Comparison of ENCODE assay signal across 8 cellular contexts in genomic region chr10:70232155-70232858, GRCh38. TPM values are rescaled to one million over a fixed set of nuclear protein-coding genes. Genes with fewer than 3 reads are reported as not detected.
DNase-seq lines count a peak whose midpoint lies in the region; ATAC-seq, FAIRE-seq and TF ChIP-seq lines count a peak whose summit lies in the region.

No MANE protein-coding gene starts in this region.

- in situ Hi-C loops in Panc1 (cut with HindIII; ENCODE audit: low pct_unique_long_range_greater_than_20kb, low sequenced_read_pairs), result no loop called here

- no peak; the same call in 1 of the 2 replicates for ATAC-seq in Panc1
- ATAC-seq in heart left ventricle, result peak in 2 of 4 donors; percentile 12 to 13
- no peak for ATAC-seq in HG02870 (IDR thresholded peaks at IDR 0.05; ENCODE audit: unreplicated experiment)

- H3K4me3 ChIP-seq in Panc1 (ENCODE audit: low read depth in 2 of 2, low read length in 2 of 2) (peak overlapping the region; percentile 90 to 98), heart left ventricle (peak overlapping the region; percentile 65 to 94 (median 83))

- peaks cover 12% of the 10 kb centered on the region; the same call in 1 of the 2 replicates for H3K36me3 ChIP-seq in Panc1 (ENCODE audit: control insufficient read depth, insufficient read depth, low read length)
- peaks cover 0 to 25% (median 12%) of the 10 kb centered on the region in 9 donors for H3K36me3 ChIP-seq in heart left ventricle

- POLR2A ChIA-PET in Panc1 (lab: Charles Lee), result interaction anchor here (0.6 to 0.7 kb wide), 2 partner anchors 128 to 775 kb away, joined by 3 to 4 read pairs; no protein-coding TSS in a partner anchor

- H3K4me1 ChIP-seq in Panc1 (ENCODE audit: control insufficient read depth, insufficient read depth, low read length) (peaks cover 12% of the 10 kb centered on the region), heart left ventricle (peaks cover 0 to 51% (median 22%) of the 10 kb centered on the region in 12 donors)

- no TSS peak for BruUV-seq in Panc1 (replicated peaks; lab: Mats Ljungman, UMichigan)

- 10 to 22% (median 13%) methylated on average over 23 to 39 of the region's 39 CpGs for WGBS in heart left ventricle, 4 donors

- intact Hi-C loops in Panc1 (cut with micrococcal nuclease; ENCODE audit: unreplicated experiment), result no loop called here
- intact Hi-C loops in heart left ventricle (cut with DNase I), result loop anchor here in 2 of 10 donors (2.0 to 5.0 kb wide), 2 partner anchors 64 to 130 kb away; no protein-coding TSS in a partner anchor

- H3K36me3 Mint-ChIP-seq in activated naive CD8-positive, alpha-beta T cell treated with anti-CD3 and anti-CD28 coated beads for 36 hours, result peaks cover 28% of the 10 kb centered on the region

- H3K27me3 Mint-ChIP-seq in activated naive CD8-positive, alpha-beta T cell treated with anti-CD3 and anti-CD28 coated beads for 36 hours, result no peaks in the 10 kb centered on the region

- H3K4me3 Mint-ChIP-seq in activated naive CD8-positive, alpha-beta T cell treated with anti-CD3 and anti-CD28 coated beads for 36 hours, result peak overlapping the region; percentile 87

- H3K27me3 ChIP-seq in Panc1 (ENCODE audit: control insufficient read depth, insufficient read depth, low read length), result no peaks in the 10 kb centered on the region
- no peaks in the 10 kb centered on the region for H3K27me3 ChIP-seq in heart left ventricle

- FAIRE-seq in GM19239 (lab: Jason Lieb, UNC), result peak; percentile 60

- H3K9me3 ChIP-seq in Panc1 (ENCODE audit: control insufficient read depth, insufficient read depth, low read depth, low read length), result no peaks in the 10 kb centered on the region
- H3K9me3 ChIP-seq in heart left ventricle, result no peaks in the 10 kb centered on the region

- peaks cover 38% of the 10 kb centered on the region for H3K4me1 Mint-ChIP-seq in activated naive CD8-positive, alpha-beta T cell treated with anti-CD3 and anti-CD28 coated beads for 36 hours

- CTCF ChIA-PET in Panc1 (lab: Charles Lee), result interaction anchor here (1.9 kb wide), 2 partner anchors 10 to 132 kb away, joined by 9 to 14 read pairs; no protein-coding TSS in a partner anchor

- TF ChIP-seq POLR2A in heart left ventricle (IDR thresholded peaks at IDR 0.05), result peak in 1 of 2 donors; percentile 26

- peak overlapping the region; percentile 69 for H3K27ac ChIP-seq in 22Rv1
- peak overlapping the region; percentile 88 for H3K27ac ChIP-seq in Panc1 (ENCODE audit: low read length)
- peak overlapping the region; percentile 25 to 89 (median 78) for H3K27ac ChIP-seq in heart left ventricle

- H3K9me3 Mint-ChIP-seq in activated naive CD8-positive, alpha-beta T cell treated with anti-CD3 and anti-CD28 coated beads for 36 hours, result no peaks in the 10 kb centered on the region

- DNase-seq in GM19239 (ENCODE audit: insufficient read length, low spot score) (no peak), Panc1 (ENCODE audit: low read depth, low spot score) (no peak), heart left ventricle (peak in 3 of 5 donors; percentile 35 to 56 (median 38)), pulmonary artery endothelial cell (ENCODE audit: low read depth, low spot score) (peak; percentile 19), ureter (ENCODE audit: low spot score) (no peak)
- peak; percentile 51 for DNase-seq in activated naive CD8-positive, alpha-beta T cell treated with anti-CD3 and anti-CD28 coated beads for 36 hours

- no peak for TF ChIP-seq CTCF in 22Rv1 (IDR thresholded peaks at IDR 0.05)
- no peak for TF ChIP-seq CTCF in Panc1 (IDR thresholded peaks at IDR 0.05)
- TF ChIP-seq CTCF in heart left ventricle (IDR thresholded peaks at IDR 0.05), result no peak

- peak overlapping the region; percentile 96 for H3K27ac Mint-ChIP-seq in activated naive CD8-positive, alpha-beta T cell treated with anti-CD3 and anti-CD28 coated beads for 36 hours

RNA-seq across cellular contexts. Expression of gene PPA1, which starts 0.9 kb away (rescaled TPM):
- 174 TPM for total RNA-seq in Panc1 (2021; ENCODE audit: unreplicated experiment)
- polyA plus RNA-seq in Panc1 (2012; ENCODE audit: insufficient read length), result 105 TPM
- 100 to 1,000 TPM; 388 to 397 TPM for total RNA-seq in activated naive CD8-positive, alpha-beta T cell treated with anti-CD3 and anti-CD28 coated beads for 36 hours
- total RNA-seq in heart left ventricle, result 100 to 1,000 TPM in 3 of 9 donors, 10 to 100 TPM in 6; 61.1 to 151 (median 81.0) TPM
- polyA plus RNA-seq in heart left ventricle, result 100 to 1,000 TPM in 1 of 2 donors, 10 to 100 TPM in 1; 89.5 to 143 TPM
- 295 and 309 TPM in 2 replicates for total RNA-seq in pulmonary artery endothelial cell
- 125 TPM for total RNA-seq in ureter

RNA-seq across cellular contexts. Expression of gene NPFFR1, which starts 51.5 kb away (rescaled TPM):
- 0.05 TPM for total RNA-seq in Panc1 (2021; ENCODE audit: unreplicated experiment)
- 0.04 TPM for polyA plus RNA-seq in Panc1 (2012; ENCODE audit: insufficient read length)
- not detected for total RNA-seq in activated naive CD8-positive, alpha-beta T cell treated with anti-CD3 and anti-CD28 coated beads for 36 hours
- under 1 TPM in 1 of 9 donors, not detected in 8; 0.52 TPM for total RNA-seq in heart left ventricle
- polyA plus RNA-seq in heart left ventricle, result not detected
- total RNA-seq in pulmonary artery endothelial cell, result not detected in 2 replicates
- total RNA-seq in ureter, result 0.05 TPM

Comparison
In these comparisons a context has a peak if more than half of its experiments do, and no peak if none do; other contexts are left out.
1. DNase-seq: peak in activated naive CD8-positive, alpha-beta T cell treated with anti-CD3 and anti-CD28 coated beads for 36 hours (single experiment), heart left ventricle (3 of 5) and pulmonary artery endothelial cell (single experiment); none in GM19239 (single experiment), Panc1 (single experiment) and ureter (single experiment).
2. Peak in every context shown above with its lines, with median percentiles within 50 percentile points of each other: H3K27ac ChIP-seq.